ENCODE assay signal across 7 cellular contexts in genomic region chr11:6319879-6320410, GRCh38. TPM values are rescaled to one million over a fixed set of nuclear protein-coding genes. Genes with fewer than 3 reads are reported as not detected.
A peak's percentile ranks its signal among the peaks of the same experiment; 100 is the strongest.
DNase-seq lines count a peak whose midpoint lies in the region; ATAC-seq and TF ChIP-seq lines count a peak whose summit lies in the region.

No MANE protein-coding gene starts in this region.

- H3K4me3 ChIP-seq in epithelial cell of esophagus (ENCODE audit: low read length) (peak overlapping the region; percentile 55), mucosa of rectum (ENCODE audit: low read length in 2 of 2) (peak overlapping the region; percentile 72)

- ATAC-seq in GM18511 (IDR thresholded peaks at IDR 0.05; ENCODE audit: unreplicated experiment) (peak; percentile 34), HG02642 (IDR thresholded peaks at IDR 0.05; ENCODE audit: poor library complexity, unreplicated experiment) (peak; percentile 50), HG03097 (IDR thresholded peaks at IDR 0.05; ENCODE audit: low FRiP score, unreplicated experiment) (no peak)

- H3K27ac Mint-ChIP-seq in type B pancreatic cell: peak overlapping the region; percentile 84

- H3K4me1 ChIP-seq in mucosa of rectum (ENCODE audit: control insufficient read depth in 2 of 2, insufficient read depth in 2 of 2, low read length in 2 of 2): peaks cover 10 to 15% of the 10 kb centered on the region in 2 donors

- no peaks in the 10 kb centered on the region for H3K9me3 Mint-ChIP-seq in type B pancreatic cell

- peaks cover 24% of the 10 kb centered on the region for H3K4me1 Mint-ChIP-seq in type B pancreatic cell (ENCODE audit: unreplicated experiment)

- no peaks in the 10 kb centered on the region for H3K36me3 ChIP-seq in mucosa of rectum (ENCODE audit: control insufficient read depth in 2 of 2, insufficient read depth in 2 of 2, low read length in 2 of 2)

- no peaks in the 10 kb centered on the region for H3K36me3 Mint-ChIP-seq in type B pancreatic cell

- H3K4me3 Mint-ChIP-seq in type B pancreatic cell: peak overlapping the region; percentile 84

- H3K9me3 ChIP-seq in mucosa of rectum (ENCODE audit: control insufficient read depth in 2 of 2, low read length in 2 of 2): no peaks in the 10 kb centered on the region

- H3K27ac ChIP-seq in mucosa of rectum (ENCODE audit: low read depth in 2 of 2, low read length in 2 of 2): peak overlapping the region; percentile 89 to 93

- TF ChIP-seq CTCF in epithelial cell of esophagus (IDR thresholded peaks at IDR 0.05; ENCODE audit: insufficient read depth, low read depth, low read length, missing control alignments): no peak
- no peak for TF ChIP-seq CTCF in type B pancreatic cell (conservative IDR thresholded peaks at IDR 0.05)

- peaks cover 38% of the 10 kb centered on the region for H3K27me3 Mint-ChIP-seq in type B pancreatic cell

- DNase-seq in T1000 (lab: John Stamatoyannopoulos, UW) (peak; percentile 70), epithelial cell of esophagus (ENCODE audit: low read depth) (peak; percentile 88), type B pancreatic cell (ENCODE audit: extremely low spot score, unreplicated experiment) (peak; percentile 70)

- H3K9ac ChIP-seq in mucosa of rectum (ENCODE audit: low read depth in 1 of 2, low read length in 2 of 2): peak overlapping the region; percentile 65

- no peaks in the 10 kb centered on the region for H3K27me3 ChIP-seq in mucosa of rectum (ENCODE audit: control insufficient read depth in 2 of 2, insufficient read depth in 2 of 2, low read length in 2 of 2)

RNA-seq across cellular contexts. Expression of gene CAVIN3, which starts 0.4 kb away (rescaled TPM):
- 4.2 and 7.9 TPM in 2 replicates for total RNA-seq in type B pancreatic cell (ENCODE audit: low replicate concordance)
